Comparison of ENCODE assay signal across 8 cellular contexts in genomic region chrX:130340271-130340670, GRCh38. TPM values are rescaled to one million over a fixed set of nuclear protein-coding genes. Genes with fewer than 3 reads are reported as not detected.
DNase-seq lines count a peak whose midpoint lies in the region; ATAC-seq and TF ChIP-seq lines count a peak whose summit lies in the region.

No MANE protein-coding gene starts in this region.

- TF ChIP-seq CTCF in C4-2B (conservative IDR thresholded peaks at IDR 0.05) (no peak), cardiac fibroblast (IDR thresholded peaks at IDR 0.05; ENCODE audit: low read depth, low read length) (no peak)

- peak overlapping the region; percentile 66 to 83 for H3K4me3 ChIP-seq in cardiac fibroblast (replicated peaks in 1 of 2; ENCODE audit: low read depth in 2 of 2, low read length in 2 of 2)

- peak; percentile 10 for ATAC-seq in HG03571 (IDR thresholded peaks at IDR 0.05; ENCODE audit: unreplicated experiment)
- ATAC-seq in activated CD4-positive, CD25-positive, alpha-beta regulatory T cell treated with anti-CD3 and anti-CD28 coated beads, Interleukin-2, amount 50 U/mL, for 24 hours, result no peak

- DNase-seq in cardiac fibroblast (ENCODE audit: low read depth in 2 of 2) (no peak), myocyte (ENCODE audit: low read depth) (peak; percentile 34), NCI-H1048 (lab: John Stamatoyannopoulos, UW) (no peak), hippocampal formation (lab: John Stamatoyannopoulos, UW) (no peak), activated gamma-delta T cell (lab: John Stamatoyannopoulos, UW) (no peak)

- H3K27ac ChIP-seq in C4-2B, result peak overlapping the region; percentile 73

RNA-seq across cellular contexts. Expression of gene SLC25A14, which starts 0.6 kb away (rescaled TPM):
- 12.8 and 24.0 TPM in 2 replicates for total RNA-seq in myocyte
- polyA plus RNA-seq in myocyte (2012), result 14.1 TPM

RNA-seq across cellular contexts. Expression of gene GPR119, which starts 45.2 kb away (rescaled TPM):
- total RNA-seq in myocyte, result not detected in 2 replicates
- polyA plus RNA-seq in myocyte (2012), result not detected
